In genomic region chr16:57735755-57736418, GRCh38 we compare ENCODE assay signal across 8 cellular contexts. TPM values are rescaled to one million over a fixed set of nuclear protein-coding genes. Genes with fewer than 3 reads are reported as not detected.
A peak's percentile ranks its signal among the peaks of the same experiment; 100 is the strongest.
DNase-seq lines count a peak whose midpoint lies in the region; ATAC-seq and TF ChIP-seq lines count a peak whose summit lies in the region.

KATNB1 (plus strand) TSS chr16:57735770; CDS start chr16:57737244, 1,474 bp downstream.

- H3K4me3 ChIP-seq in GM06990 (replicated peaks; ENCODE audit: low read depth, low read length): peak within 1 kb of the TSS; percentile 95
- H3K4me3 ChIP-seq in adrenal gland: peak within 1 kb of the TSS; percentile 58 to 82 (median 78)
- peak within 1 kb of the TSS; percentile 87 for H3K4me3 ChIP-seq in iPS-20b (ENCODE audit: low read length)

- TF ChIP-seq POLR2A in adrenal gland (IDR thresholded peaks at IDR 0.05): no peak

- H3K27me3 ChIP-seq in GM06990 (replicated peaks; ENCODE audit: control insufficient read depth, insufficient read depth, low read length): no peaks in the 10 kb centered on the region
- H3K27me3 ChIP-seq in adrenal gland: no peaks in the 10 kb centered on the region
- no peaks in the 10 kb centered on the region for H3K27me3 ChIP-seq in iPS-20b (ENCODE audit: insufficient read depth, low read length)

- H3K27me3 Mint-ChIP-seq in stimulated activated memory B cell treated with anti-CD40 and anti-IgM and Interleukin-4, amounts not matched to agents 10 μg/mL and 1 μg/mL and 100 μg/mL, for 72 hours: no peaks in the 10 kb centered on the region

- H3K4me3 Mint-ChIP-seq in stimulated activated memory B cell treated with anti-CD40 and anti-IgM and Interleukin-4, amounts not matched to agents 10 μg/mL and 1 μg/mL and 100 μg/mL, for 72 hours: peak within 1 kb of the TSS; percentile 89

- 0 to 1% (median 1%) methylated on average over 29 to 35 of the region's 35 CpGs for WGBS in adrenal gland, 4 donors

- peaks cover 10% of the 10 kb centered on the region for H3K36me3 Mint-ChIP-seq in stimulated activated memory B cell treated with anti-CD40 and anti-IgM and Interleukin-4, amounts not matched to agents 10 μg/mL and 1 μg/mL and 100 μg/mL, for 72 hours

- H3K27ac ChIP-seq in adrenal gland (peak within 1 kb of the TSS in 4 of 5 donors; percentile 76 to 91 (median 88)), iPS-20b (ENCODE audit: low read length) (peak within 1 kb of the TSS; percentile 80)

- H3K36me3 ChIP-seq in GM06990 (ENCODE audit: control insufficient read depth, insufficient read depth, low read length): peaks cover 1% of the 10 kb centered on the region
- H3K36me3 ChIP-seq in adrenal gland (replicated peaks in 1 of 2): no peaks in the 10 kb centered on the region
- peaks cover 4% of the 10 kb centered on the region for H3K36me3 ChIP-seq in iPS-20b (ENCODE audit: insufficient read depth, low read depth, low read length)

- peak; percentile 44 for ATAC-seq in stimulated activated memory B cell treated with anti-CD40 and anti-IgM and Interleukin-4, amounts not matched to agents 10 μg/mL and 1 μg/mL and 100 μg/mL, for 72 hours
- ATAC-seq in HG03521 (IDR thresholded peaks at IDR 0.05; ENCODE audit: unreplicated experiment) (no peak), GM21390 (IDR thresholded peaks at IDR 0.05; ENCODE audit: unreplicated experiment) (no peak)

- TF ChIP-seq CTCF in GM06990 (IDR thresholded peaks at IDR 0.05; ENCODE audit: insufficient read depth, low read length, poor library complexity, severe bottlenecking): no peak
- no peak for TF ChIP-seq CTCF in adrenal gland (IDR thresholded peaks at IDR 0.05)

- no peaks in the 10 kb centered on the region for H3K9me3 ChIP-seq in adrenal gland (replicated peaks in 1 of 3)
- H3K9me3 ChIP-seq in iPS-20b (ENCODE audit: insufficient read depth, low read depth, low read length): no peaks in the 10 kb centered on the region

- H3K4me1 Mint-ChIP-seq in stimulated activated memory B cell treated with anti-CD40 and anti-IgM and Interleukin-4, amounts not matched to agents 10 μg/mL and 1 μg/mL and 100 μg/mL, for 72 hours: peaks cover 15% of the 10 kb centered on the region

- H3K4me1 ChIP-seq in adrenal gland (replicated peaks in 1 of 2) (peaks cover 10 to 20% of the 10 kb centered on the region in 2 donors), iPS-20b (ENCODE audit: insufficient read depth, low read length) (peaks cover 4% of the 10 kb centered on the region; the same call in 1 of the 2 replicates)

- intact Hi-C loops in adrenal gland (cut with DNase I): no loop called here

- DNase-seq in GM06990 (ENCODE audit: extremely low read depth, insufficient read length) (no peak), HT1080 (ENCODE audit: low read depth) (peak; percentile 23), adrenal gland (peak in 2 of 7 donors; percentile 36 to 63), NCI-H2029 treated with DMSO at 0.1 percent for 48 hours (lab: John Stamatoyannopoulos, UW) (no peak)

- peak within 1 kb of the TSS; percentile 91 for H3K27ac Mint-ChIP-seq in stimulated activated memory B cell treated with anti-CD40 and anti-IgM and Interleukin-4, amounts not matched to agents 10 μg/mL and 1 μg/mL and 100 μg/mL, for 72 hours

- H3K9ac ChIP-seq in iPS-20b (ENCODE audit: low read depth, low read length): peak within 1 kb of the TSS; percentile 97

- peaks cover 2% of the 10 kb centered on the region for H3K9me3 Mint-ChIP-seq in stimulated activated memory B cell treated with anti-CD40 and anti-IgM and Interleukin-4, amounts not matched to agents 10 μg/mL and 1 μg/mL and 100 μg/mL, for 72 hours

RNA-seq across cellular contexts. Expression of gene KATNB1, which starts in this region (rescaled TPM):
- 44.7 and 54.3 TPM in 2 replicates for total RNA-seq in HT1080 (2014; rRNA removed; shearing (Covaris generic))
- 27.0 and 27.5 TPM in 2 replicates for polyA plus RNA-seq in HT1080 (2015; cell fraction: cytosol; rRNA removed)
- polyA plus RNA-seq in HT1080 (2015; cell fraction: nucleus; rRNA removed): 42.4 and 51.8 TPM in 2 replicates
- total RNA-seq in adrenal gland: 10 to 100 TPM; 17.9 to 85.6 (median 22.2) TPM
- 10 to 100 TPM; 12.9 to 19.9 (median 19.1) TPM for polyA plus RNA-seq in adrenal gland
